In the genomic region with DNA sequence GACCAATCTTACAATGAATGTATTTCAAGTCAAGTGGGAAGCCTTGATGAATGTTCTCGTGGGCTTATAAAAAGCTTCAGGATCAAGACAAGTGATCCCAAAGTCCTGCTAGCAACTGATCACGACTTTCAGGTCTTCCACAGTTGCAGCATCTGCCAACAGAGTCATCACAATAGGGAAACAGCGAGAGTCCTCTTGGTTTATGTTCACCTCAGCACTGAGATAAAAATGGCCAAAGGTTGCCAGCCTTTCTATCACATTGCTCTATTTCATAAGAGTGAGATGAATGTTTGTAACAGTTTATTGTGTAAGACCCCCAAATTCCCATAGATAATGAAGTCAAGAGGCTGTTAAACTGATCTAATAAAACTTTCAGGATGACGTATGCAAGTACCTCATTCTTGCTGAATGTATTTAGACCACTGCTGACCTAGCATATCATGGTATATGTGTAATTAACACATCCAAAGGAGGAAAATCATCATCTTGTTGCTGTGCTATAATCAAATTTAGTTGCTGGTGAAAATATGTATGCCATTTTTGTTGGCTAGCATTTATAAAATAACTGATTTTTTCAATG, we compare ENCODE assay signal across 20 cellular contexts.
DNase-seq lines count a peak whose midpoint lies in the region; ATAC-seq and TF ChIP-seq lines count a peak whose summit lies in the region.
"Had no signal": no experiment of that assay in that cellular context is flagged by ENCODE, and none has a peak within 500 bp of the region (broad histone marks: within the 10 kb centered on the region; RNA-seq: fewer than 3 reads in every experiment).

No MANE protein-coding gene starts in this region.

- H3K4me3 ChIP-seq in mammary epithelial cell (replicated peaks in 1 of 3; ENCODE audit: insufficient read depth in 1 of 3, low read depth in 2 of 3, low read length in 3 of 3) (no peak overlapping the region), coronary artery (no peak overlapping the region), muscle layer of duodenum (ENCODE audit: low read depth in 1 of 2, low read length in 2 of 2) (no peak overlapping the region)
- H3K4me3 ChIP-seq: colonic mucosa, heart right ventricle, thyroid gland had no signal

- TF ChIP-seq CTCF in MCF 10A (IDR thresholded peaks at IDR 0.05; ENCODE audit: unreplicated experiment) (no peak), mammary epithelial cell (conservative IDR thresholded peaks at IDR 0.05 in 1 of 2, IDR thresholded peaks at IDR 0.05 in 1 of 2; ENCODE audit: extremely low read depth in 1 of 2, insufficient read depth in 1 of 2, low read depth in 1 of 2, low read length in 2 of 2) (no peak), coronary artery (IDR thresholded peaks at IDR 0.05) (no peak)

- no peak overlapping the region for H3K27ac ChIP-seq in mammary epithelial cell (ENCODE audit: insufficient read depth, low read depth, low read length)
- H3K27ac ChIP-seq in coronary artery, result peak overlapping the region; percentile 38 to 80
- peak overlapping the region; percentile 82 for H3K27ac ChIP-seq in muscle layer of duodenum (ENCODE audit: low read length)
- H3K27ac ChIP-seq: brain microvascular endothelial cell, colonic mucosa had no signal

- DNase-seq in MCF 10A (ENCODE audit: unreplicated experiment) (no peak), mammary epithelial cell (no peak), coronary artery (ENCODE audit: low spot score) (no peak), NCI-H1694 (lab: John Stamatoyannopoulos, UW) (no peak), T-helper 9 cell (no peak)
- DNase-seq: activated CD4-positive, alpha-beta T cell treated with anti-CD3 and anti-CD28 coated beads for 36 hours; activated naive CD8-positive, alpha-beta T cell treated with anti-CD3 and anti-CD28 coated beads, Interleukin-2, amount 10 ng/mL, durations not matched to agents 7 days and 5 days; brain microvascular endothelial cell; colonic mucosa; heart right ventricle; naive thymus-derived CD4-positive, alpha-beta T cell; NCI-H526; stimulated activated CD4-positive, alpha-beta T cell treated with anti-CD3 and anti-CD28 coated beads, Interleukin-1b, Interleukin-23, amount 100 ng/mL, for 48 hours; stimulated activated naive CD4-positive, alpha-beta T cell; thyroid gland had no signal

- no peak overlapping the region for H3K4me3 Mint-ChIP-seq in MCF 10A (ENCODE audit: unreplicated experiment)
- H3K4me3 Mint-ChIP-seq: activated CD4-positive, alpha-beta T cell treated with anti-CD3 and anti-CD28 coated beads for 36 hours; activated naive CD8-positive, alpha-beta T cell treated with anti-CD3 and anti-CD28 coated beads, Interleukin-2, amount 10 ng/mL, durations not matched to agents 7 days and 5 days; activated T-helper 1 cell treated with anti-CD3 and anti-CD28 coated beads, Interleukin-12 subunit alpha, Interleukin-12 subunit beta, Interleukin-2, Interleukin-4 antibody, amounts not matched to agents 30 ng/mL and 10 ng/mL and 1 ng/mL, durations not matched to agents 14 hours and 24 hours and 36 hours; B cell; naive thymus-derived CD4-positive, alpha-beta T cell had no signal

- no peaks in the 10 kb centered on the region for H3K27me3 Mint-ChIP-seq in MCF 10A (ENCODE audit: insufficient read depth, unreplicated experiment)
- H3K27me3 Mint-ChIP-seq: naive thymus-derived CD4-positive, alpha-beta T cell had no signal

- 89% methylated on average over 4 of the region's 4 CpGs for WGBS in mammary epithelial cell (ENCODE audit: low coverage, missing lambda C conversion rate)

- H3K36me3 ChIP-seq in mammary epithelial cell (ENCODE audit: insufficient read depth, low read length) (no peaks in the 10 kb centered on the region), muscle layer of duodenum (ENCODE audit: control insufficient read depth in 1 of 2, insufficient read depth in 2 of 2, low read length in 2 of 2) (peaks cover 5 to 6% of the 10 kb centered on the region in 2 donors)
- H3K36me3 ChIP-seq: brain microvascular endothelial cell, colonic mucosa, thyroid gland had no signal

- no peaks in the 10 kb centered on the region for H3K79me2 ChIP-seq in mammary epithelial cell (ENCODE audit: insufficient read depth, low read length)

- in situ Hi-C loops in mammary epithelial cell (cut with MboI; ENCODE audit: low sequenced_read_pairs in 2 of 2), result no loop called here

- no peaks in the 10 kb centered on the region for H3K9me3 Mint-ChIP-seq in MCF 10A (ENCODE audit: unreplicated experiment)

- no TSS peak for BruUV-seq in MCF 10A (replicated peaks; lab: Mats Ljungman, UMichigan)
- no TSS peak for BruUV-seq in mammary epithelial cell (replicated peaks; lab: Mats Ljungman, UMichigan)

- CTCF ChIA-PET in MCF 10A (lab: Yijun Ruan, JAX) (interaction anchor here (0.9 to 1.2 kb wide), 2 partner anchors 8 to 149 kb away, joined by 3 to 5 read pairs; no protein-coding TSS in a partner anchor), mammary epithelial cell (lab: Charles Lee; ENCODE audit: low non-redundant PET) (no interaction called here)

- H2AFZ ChIP-seq in mammary epithelial cell (ENCODE audit: low read depth, low read length), result no peak overlapping the region

- peaks cover 61% of the 10 kb centered on the region for H3K4me1 Mint-ChIP-seq in MCF 10A (ENCODE audit: insufficient read depth, unreplicated experiment)

- dilution Hi-C loops in mammary epithelial cell (cut with HindIII; ENCODE audit: low sequenced_read_pairs), result no loop called here

- intact Hi-C loops in MCF 10A (cut with micrococcal nuclease) (loop anchor here (5.0 kb wide), 1 partner anchor 192 kb away; no protein-coding TSS in a partner anchor), mammary epithelial cell (cut with micrococcal nuclease) (loop anchor here (10.0 kb wide), 1 partner anchor 121 kb away; no protein-coding TSS in a partner anchor)

- H3K36me3 Mint-ChIP-seq in MCF 10A (ENCODE audit: insufficient read depth, unreplicated experiment), result peaks cover 53% of the 10 kb centered on the region
- H3K36me3 Mint-ChIP-seq: activated naive CD8-positive, alpha-beta T cell treated with anti-CD3 and anti-CD28 coated beads, Interleukin-2, amount 10 ng/mL, durations not matched to agents 7 days and 5 days had no signal

- POLR2A ChIA-PET in MCF 10A (lab: Yijun Ruan, JAX), result interaction anchor here (1.6 to 2.8 kb wide), 5 partner anchors 8 to 206 kb away, joined by 5 to 20 read pairs (median 7); no protein-coding TSS in a partner anchor

- ATAC-seq in GM21825 (IDR thresholded peaks at IDR 0.05; ENCODE audit: unreplicated experiment) (no peak), GM19397 (IDR thresholded peaks at IDR 0.05; ENCODE audit: unreplicated experiment) (no peak)
- ATAC-seq: activated CD4-positive, alpha-beta T cell treated with anti-CD3 and anti-CD28 coated beads for 36 hours; naive thymus-derived CD4-positive, alpha-beta T cell had no signal

- H3K27me3 ChIP-seq in mammary epithelial cell (ENCODE audit: insufficient read depth, low read length) (no peaks in the 10 kb centered on the region), muscle layer of duodenum (ENCODE audit: low read depth, low read length) (no peaks in the 10 kb centered on the region)
- H3K27me3 ChIP-seq: brain microvascular endothelial cell, colonic mucosa, heart right ventricle, thyroid gland had no signal

- H3K4me1 ChIP-seq in mammary epithelial cell (ENCODE audit: insufficient read depth, low read length), result peaks cover 32% of the 10 kb centered on the region
- H3K4me1 ChIP-seq in muscle layer of duodenum (ENCODE audit: control insufficient read depth in 1 of 2, insufficient read depth in 2 of 2, low read length in 2 of 2), result peaks cover 25 to 28% of the 10 kb centered on the region in 2 donors

- no peaks in the 10 kb centered on the region for H3K9me3 ChIP-seq in mammary epithelial cell (replicated peaks; ENCODE audit: insufficient read depth, low read length)
- H3K9me3 ChIP-seq in muscle layer of duodenum (ENCODE audit: control insufficient read depth in 1 of 2, low read length in 2 of 2), result no peaks in the 10 kb centered on the region
- H3K9me3 ChIP-seq: colonic mucosa, heart right ventricle, thyroid gland had no signal

- no peaks in the 10 kb centered on the region for H4K20me1 ChIP-seq in mammary epithelial cell (ENCODE audit: insufficient read depth, low read length)

- peak overlapping the region; percentile 94 for H3K27ac Mint-ChIP-seq in MCF 10A (ENCODE audit: low read depth, unreplicated experiment)
- H3K27ac Mint-ChIP-seq: activated CD4-positive, alpha-beta T cell treated with anti-CD3 and anti-CD28 coated beads for 36 hours; activated naive CD8-positive, alpha-beta T cell treated with anti-CD3 and anti-CD28 coated beads, Interleukin-2, amount 10 ng/mL, durations not matched to agents 7 days and 5 days; activated T-helper 1 cell treated with anti-CD3 and anti-CD28 coated beads, Interleukin-12 subunit alpha, Interleukin-12 subunit beta, Interleukin-2, Interleukin-4 antibody, amounts not matched to agents 30 ng/mL and 10 ng/mL and 1 ng/mL, durations not matched to agents 14 hours and 24 hours and 36 hours; B cell had no signal

- no peak overlapping the region for H3K9ac ChIP-seq in mammary epithelial cell (ENCODE audit: insufficient read depth, low read length)

- H3K4me2 ChIP-seq in mammary epithelial cell (ENCODE audit: insufficient read depth, low read depth, low read length), result no peak overlapping the region
